18 cellular contexts compared by ENCODE assay signal in the genomic region with DNA sequence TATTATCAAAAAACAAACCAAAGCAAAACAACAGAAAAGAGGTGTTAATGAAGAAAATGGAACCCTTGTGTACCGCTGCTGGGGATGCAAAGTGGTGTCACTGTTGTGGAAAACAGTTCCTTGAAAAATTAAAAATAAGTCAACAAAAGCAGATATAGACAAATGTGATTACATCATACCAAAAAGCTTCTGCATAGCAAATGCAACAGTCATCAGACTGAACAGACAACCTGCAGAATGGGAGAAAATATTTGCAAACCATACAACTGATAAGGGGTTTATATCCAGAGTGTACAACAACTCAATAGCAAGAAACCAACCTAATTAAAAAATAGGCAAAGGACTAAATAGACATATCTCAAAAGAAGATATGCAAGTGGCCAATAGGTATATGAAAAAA. TPM values are rescaled to one million over a fixed set of nuclear protein-coding genes. Genes with fewer than 3 reads are reported as not detected.
DNase-seq lines count a peak whose midpoint lies in the region; ATAC-seq and TF ChIP-seq lines count a peak whose summit lies in the region.
"Had no signal": no experiment of that assay in that cellular context is flagged by ENCODE, and none has a peak within 500 bp of the region (broad histone marks: within the 10 kb centered on the region; RNA-seq: fewer than 3 reads in every experiment).

No MANE protein-coding gene starts in this region.

- no peak for TF ChIP-seq CTCF in PC-3 (conservative IDR thresholded peaks at IDR 0.05; ENCODE audit: low read depth, low read length)
- no peak for TF ChIP-seq CTCF in fibroblast of pulmonary artery (IDR thresholded peaks at IDR 0.05; ENCODE audit: low read length, missing control alignments)

- H3K9me3 Mint-ChIP-seq in activated naive CD4-positive, alpha-beta T cell treated with anti-CD3 and anti-CD28 coated beads, Interleukin-2, amount 50 U/mL, for 72 hours, result no peaks in the 10 kb centered on the region
- H3K9me3 Mint-ChIP-seq: CD4-positive, alpha-beta memory T cell; HFFc6 had no signal

- no peak overlapping the region for H3K27ac Mint-ChIP-seq in activated naive CD4-positive, alpha-beta T cell treated with anti-CD3 and anti-CD28 coated beads, Interleukin-2, amount 50 U/mL, for 72 hours
- H3K27ac Mint-ChIP-seq: HFFc6, IgD-negative memory B cell had no signal

- POLR2A ChIA-PET in PC-3 (lab: Charles Lee; ENCODE audit: unreplicated experiment), result no interaction called here

- no peaks in the 10 kb centered on the region for H3F3A ChIP-seq in PC-3 (ENCODE audit: low read length, unreplicated experiment)

- H3K4me1 ChIP-seq in PC-3 (ENCODE audit: insufficient read depth, low read length), result no peaks in the 10 kb centered on the region; the same call in 1 of the 2 replicates
- H3K4me1 ChIP-seq: BE2C had no signal

- no peak for ATAC-seq in PC-3
- ATAC-seq in activated naive CD4-positive, alpha-beta T cell treated with anti-CD3 and anti-CD28 coated beads, Interleukin-2, amount 50 U/mL, for 72 hours, result no peak

- no peaks in the 10 kb centered on the region for H3K36me3 Mint-ChIP-seq in activated naive CD4-positive, alpha-beta T cell treated with anti-CD3 and anti-CD28 coated beads, Interleukin-2, amount 50 U/mL, for 72 hours
- H3K36me3 Mint-ChIP-seq: CD4-positive, alpha-beta memory T cell; IgD-negative memory B cell had no signal

- no peaks in the 10 kb centered on the region for H3K27me3 ChIP-seq in PC-3 (ENCODE audit: low read length)
- H3K27me3 ChIP-seq: BE2C had no signal

- H2AFZ ChIP-seq in PC-3 (ENCODE audit: low read length), result no peak overlapping the region

- H3K9me2 ChIP-seq in PC-3 (replicated peaks; ENCODE audit: low read length), result no peaks in the 10 kb centered on the region

- H3K9ac ChIP-seq in PC-3 (ENCODE audit: low read length), result no peak overlapping the region

- DNase-seq in EL, result peak; percentile 29
- DNase-seq in PC-3, result peak; percentile 12
- peak; percentile 27 for DNase-seq in astrocyte of the hippocampus (ENCODE audit: low read depth, low spot score)
- DNase-seq in fibroblast of pulmonary artery (ENCODE audit: low read depth), result peak; percentile 42
- DNase-seq in Ammon's horn (ENCODE audit: low spot score), result no peak
- DNase-seq in DMS 273 treated with DMSO at 0.1 percent for 48 hours (lab: John Stamatoyannopoulos, UW), result no peak
- DNase-seq in NCI-H2029 treated with DMSO at 0.1 percent for 48 hours (lab: John Stamatoyannopoulos, UW), result no peak
- DNase-seq in activated naive CD4-positive, alpha-beta T cell treated with anti-CD3 and anti-CD28 coated beads, Interleukin-2, amount 50 U/mL, for 72 hours (ENCODE audit: low spot score in 2 of 2), result no peak
- DNase-seq: ACHN; BE2C; CD4-positive, alpha-beta memory T cell; DMS153; DMS79 treated with DMSO at 0.1 percent for 48 hours; GF-D8; HCEC 1CT; HFFc6 had no signal

- no peaks in the 10 kb centered on the region for H3K79me2 ChIP-seq in PC-3 (ENCODE audit: low read length)

- no peak overlapping the region for H3K27ac ChIP-seq in PC-3 (ENCODE audit: low read length)
- H3K27ac ChIP-seq: C4-2B had no signal

- H3K4me2 ChIP-seq in PC-3 (ENCODE audit: low read length), result no peak overlapping the region

- no peaks in the 10 kb centered on the region for H4K20me1 ChIP-seq in PC-3 (ENCODE audit: low read length)

- H3K36me3 ChIP-seq in PC-3 (ENCODE audit: low read depth, low read length), result no peaks in the 10 kb centered on the region
- H3K36me3 ChIP-seq: BE2C had no signal

- H3K9me3 ChIP-seq in PC-3 (ENCODE audit: low read length), result no peaks in the 10 kb centered on the region
- H3K9me3 ChIP-seq: BE2C had no signal

- intact Hi-C loops in PC-3 (cut with micrococcal nuclease), result no loop called here

- H3K4me3 ChIP-seq in PC-3 (ENCODE audit: low read length) (no peak overlapping the region), fibroblast of pulmonary artery (replicated peaks; ENCODE audit: low read depth, low read length) (no peak overlapping the region)

- no TSS peak for BruUV-seq in PC-3 (replicated peaks; lab: Mats Ljungman, UMichigan)

- CTCF ChIA-PET in PC-3 (lab: Charles Lee), result interaction anchor here (0.6 kb wide), 1 partner anchor 11 kb away, joined by 3 read pairs; no protein-coding TSS in a partner anchor

RNA-seq across cellular contexts. Expression of gene CARS1, which starts 22.9 kb away (rescaled TPM):
- 39.7 and 43.7 TPM in 2 replicates for total RNA-seq in PC-3 (2014; rRNA removed)
- total RNA-seq in activated naive CD4-positive, alpha-beta T cell treated with anti-CD3 and anti-CD28 coated beads, Interleukin-2, amount 50 U/mL, for 72 hours, result 10 to 100 TPM; 86.2 to 87.2 TPM

Comparison
In these comparisons a context has a peak if more than half of its experiments do, and no peak if none do; other contexts are left out.
1. DNase-seq: peak in EL (single experiment), PC-3 (single experiment), astrocyte of the hippocampus (single experiment) and fibroblast of pulmonary artery (single experiment); none in Ammon's horn (single experiment), DMS 273 treated with DMSO at 0.1 percent for 48 hours (single experiment), NCI-H2029 treated with DMSO at 0.1 percent for 48 hours (single experiment) and activated naive CD4-positive, alpha-beta T cell treated with anti-CD3 and anti-CD28 coated beads, Interleukin-2, amount 50 U/mL, for 72 hours (0 of 2).